1 cellular context compared by ENCODE assay signal in the genomic region with DNA sequence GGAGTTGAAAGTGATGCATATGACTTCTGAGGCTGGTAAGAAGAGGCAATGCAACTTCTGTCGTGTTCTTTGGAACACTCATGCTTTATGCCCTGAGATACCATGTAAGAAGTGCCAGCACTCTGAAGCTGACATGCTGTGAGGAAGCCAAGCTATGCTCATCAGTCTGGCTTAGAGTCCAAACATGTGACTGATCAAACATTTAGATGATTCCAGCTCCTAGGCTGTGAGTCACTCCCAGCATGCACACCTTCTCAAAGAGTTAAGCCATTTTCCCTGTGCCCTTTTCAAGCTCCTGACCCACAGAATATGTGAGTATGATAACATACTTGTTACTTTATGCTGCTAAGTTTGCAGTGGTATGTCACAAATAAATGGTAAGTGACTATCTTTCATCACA.
TF ChIP-seq lines count a peak whose summit lies in the region.

No MANE protein-coding gene starts in this region.

TF ChIP-seq in A549, 52 proteins besides CTCF, POLR2A, EP300 and RAD21:
- TF ChIP-seq, protein P1, sequence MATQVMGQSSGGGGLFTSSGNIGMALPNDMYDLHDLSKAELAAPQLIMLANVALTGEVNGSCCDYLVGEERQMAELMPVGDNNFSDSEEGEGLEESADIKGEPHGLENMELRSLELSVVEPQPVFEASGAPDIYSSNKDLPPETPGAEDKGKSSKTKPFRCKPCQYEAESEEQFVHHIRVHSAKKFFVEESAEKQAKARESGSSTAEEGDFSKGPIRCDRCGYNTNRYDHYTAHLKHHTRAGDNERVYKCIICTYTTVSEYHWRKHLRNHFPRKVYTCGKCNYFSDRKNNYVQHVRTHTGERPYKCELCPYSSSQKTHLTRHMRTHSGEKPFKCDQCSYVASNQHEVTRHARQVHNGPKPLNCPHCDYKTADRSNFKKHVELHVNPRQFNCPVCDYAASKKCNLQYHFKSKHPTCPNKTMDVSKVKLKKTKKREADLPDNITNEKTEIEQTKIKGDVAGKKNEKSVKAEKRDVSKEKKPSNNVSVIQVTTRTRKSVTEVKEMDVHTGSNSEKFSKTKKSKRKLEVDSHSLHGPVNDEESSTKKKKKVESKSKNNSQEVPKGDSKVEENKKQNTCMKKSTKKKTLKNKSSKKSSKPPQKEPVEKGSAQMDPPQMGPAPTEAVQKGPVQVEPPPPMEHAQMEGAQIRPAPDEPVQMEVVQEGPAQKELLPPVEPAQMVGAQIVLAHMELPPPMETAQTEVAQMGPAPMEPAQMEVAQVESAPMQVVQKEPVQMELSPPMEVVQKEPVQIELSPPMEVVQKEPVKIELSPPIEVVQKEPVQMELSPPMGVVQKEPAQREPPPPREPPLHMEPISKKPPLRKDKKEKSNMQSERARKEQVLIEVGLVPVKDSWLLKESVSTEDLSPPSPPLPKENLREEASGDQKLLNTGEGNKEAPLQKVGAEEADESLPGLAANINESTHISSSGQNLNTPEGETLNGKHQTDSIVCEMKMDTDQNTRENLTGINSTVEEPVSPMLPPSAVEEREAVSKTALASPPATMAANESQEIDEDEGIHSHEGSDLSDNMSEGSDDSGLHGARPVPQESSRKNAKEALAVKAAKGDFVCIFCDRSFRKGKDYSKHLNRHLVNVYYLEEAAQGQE (IDR thresholded peaks at IDR 0.05), result no peak
- no peak for TF ChIP-seq BHLHE40 (IDR thresholded peaks at IDR 0.05; ENCODE audit: low read depth, low read length)
- TF ChIP-seq ESRRA (IDR thresholded peaks at IDR 0.05; ENCODE audit: borderline replicate concordance, low read length), result no peak
- TF ChIP-seq KDM5A (IDR thresholded peaks at IDR 0.05), result no peak
- TF ChIP-seq, protein P2, sequence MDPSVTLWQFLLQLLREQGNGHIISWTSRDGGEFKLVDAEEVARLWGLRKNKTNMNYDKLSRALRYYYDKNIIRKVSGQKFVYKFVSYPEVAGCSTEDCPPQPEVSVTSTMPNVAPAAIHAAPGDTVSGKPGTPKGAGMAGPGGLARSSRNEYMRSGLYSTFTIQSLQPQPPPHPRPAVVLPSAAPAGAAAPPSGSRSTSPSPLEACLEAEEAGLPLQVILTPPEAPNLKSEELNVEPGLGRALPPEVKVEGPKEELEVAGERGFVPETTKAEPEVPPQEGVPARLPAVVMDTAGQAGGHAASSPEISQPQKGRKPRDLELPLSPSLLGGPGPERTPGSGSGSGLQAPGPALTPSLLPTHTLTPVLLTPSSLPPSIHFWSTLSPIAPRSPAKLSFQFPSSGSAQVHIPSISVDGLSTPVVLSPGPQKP (IDR thresholded peaks at IDR 0.05; ENCODE audit: low read depth, low read length), result no peak
- TF ChIP-seq KDM1A (IDR thresholded peaks at IDR 0.05; ENCODE audit: low read depth), result no peak
- no peak for TF ChIP-seq HOXA7 (CRISPR knock-in tag; IDR thresholded peaks at IDR 0.05)
- no peak for TF ChIP-seq NR3C1 (IDR thresholded peaks at IDR 0.05)
TF ChIP-seq in A549: peak in this region for 0.
